In genomic region chr15:74428970-74429783, GRCh38 we compare ENCODE assay signal across 11 cellular contexts. TPM values are rescaled to one million over a fixed set of nuclear protein-coding genes. Genes with fewer than 3 reads are reported as not detected.
DNase-seq lines count a peak whose midpoint lies in the region; ATAC-seq, FAIRE-seq and TF ChIP-seq lines count a peak whose summit lies in the region.
"Had no signal": no experiment of that assay in that cellular context is flagged by ENCODE, and none has a peak within 500 bp of the region (broad histone marks: within the 10 kb centered on the region; RNA-seq: fewer than 3 reads in every experiment).

No MANE protein-coding gene starts in this region.

- peak overlapping the region; percentile 94 for H3K4me3 Mint-ChIP-seq in activated T-cell treated with anti-CD3 and anti-CD28 coated beads, Interleukin-2, amount 50 U/mL, for 4 hours
- H3K4me3 Mint-ChIP-seq in astrocyte (ENCODE audit: unreplicated experiment) = no peak overlapping the region
- peak overlapping the region; percentile 85 for H3K4me3 Mint-ChIP-seq in stimulated activated effector memory CD8-positive, alpha-beta T cell treated with anti-CD3 and anti-CD28 coated beads, Interleukin-12 subunit alpha, Interleukin-12 subunit beta, amount 100 ng/mL, for 72 hours

- no peaks in the 10 kb centered on the region for H3K27me3 ChIP-seq in astrocyte (ENCODE audit: insufficient read depth, low read length)

- H3K27ac Mint-ChIP-seq in astrocyte (ENCODE audit: unreplicated experiment) = no peak overlapping the region
- H3K27ac Mint-ChIP-seq in stimulated activated effector memory CD8-positive, alpha-beta T cell treated with anti-CD3 and anti-CD28 coated beads, Interleukin-12 subunit alpha, Interleukin-12 subunit beta, amount 100 ng/mL, for 72 hours = peak overlapping the region; percentile 60

- no peak for ATAC-seq in activated T-cell treated with anti-CD3 and anti-CD28 coated beads, Interleukin-2, amount 50 U/mL, for 4 hours
- ATAC-seq in stimulated activated effector memory CD8-positive, alpha-beta T cell treated with anti-CD3 and anti-CD28 coated beads, Interleukin-12 subunit alpha, Interleukin-12 subunit beta, amount 100 ng/mL, for 72 hours = no peak
- no peak for ATAC-seq in HG03342 (IDR thresholded peaks at IDR 0.05; ENCODE audit: unreplicated experiment)

- peaks cover 51% of the 10 kb centered on the region for H3K4me1 Mint-ChIP-seq in activated T-cell treated with anti-CD3 and anti-CD28 coated beads, Interleukin-2, amount 50 U/mL, for 4 hours (ENCODE audit: low read depth)
- H3K4me1 Mint-ChIP-seq in astrocyte (ENCODE audit: low read depth, unreplicated experiment) = peaks cover 31% of the 10 kb centered on the region
- peaks cover 87% of the 10 kb centered on the region for H3K4me1 Mint-ChIP-seq in stimulated activated effector memory CD8-positive, alpha-beta T cell treated with anti-CD3 and anti-CD28 coated beads, Interleukin-12 subunit alpha, Interleukin-12 subunit beta, amount 100 ng/mL, for 72 hours

- H3K4me2 ChIP-seq in astrocyte (ENCODE audit: low read length) = peak overlapping the region; percentile 96

- no peak for DNase-seq in activated T-cell treated with anti-CD3 and anti-CD28 coated beads, Interleukin-2, amount 50 U/mL, for 4 hours
- DNase-seq in activated T-cell treated with anti-CD3 and anti-CD28 coated beads for 4 hours = no peak
- peak; percentile 40 to 50 for DNase-seq in NOMO-1 (lab: John Stamatoyannopoulos, UW; ENCODE audit: unreplicated experiment in 2 of 2)
- no peak for DNase-seq in astrocyte (ENCODE audit: low read depth)
- no peak for DNase-seq in stimulated activated effector memory CD8-positive, alpha-beta T cell treated with anti-CD3 and anti-CD28 coated beads, Interleukin-12 subunit alpha, Interleukin-12 subunit beta, amount 100 ng/mL, for 72 hours (ENCODE audit: low spot score in 2 of 2)
- DNase-seq in HUDEP-2 (lab: John Stamatoyannopoulos, UW; ENCODE audit: unreplicated experiment in 76 of 76) = no peak
- no peak for DNase-seq in T-helper 9 cell
- DNase-seq: activated CD4-positive, alpha-beta T cell treated with anti-CD3 and anti-CD28 coated beads, Interleukin-2, amount 50 U/mL, for 4 hours; MM.1S; stimulated activated CD4-positive, alpha-beta T cell treated with anti-CD3 and anti-CD28 coated beads, Interleukin-4, amount 100 ng/mL, for 4 hours had no signal

- peaks cover 99% of the 10 kb centered on the region for H3K79me2 ChIP-seq in astrocyte (ENCODE audit: insufficient read depth, low read length)

- H3K4me3 ChIP-seq in astrocyte (ENCODE audit: insufficient read depth, low read depth, low read length) = peak overlapping the region; percentile 97

- H3K27me3 Mint-ChIP-seq in activated T-cell treated with anti-CD3 and anti-CD28 coated beads, Interleukin-2, amount 50 U/mL, for 4 hours (ENCODE audit: low read depth) = no peaks in the 10 kb centered on the region
- H3K27me3 Mint-ChIP-seq in astrocyte (ENCODE audit: low read depth, unreplicated experiment) = peaks cover 3% of the 10 kb centered on the region

- peak overlapping the region; percentile 13 for H3K27ac ChIP-seq in astrocyte (ENCODE audit: low read depth, low read length)

- no peaks in the 10 kb centered on the region for H3K9me3 Mint-ChIP-seq in activated T-cell treated with anti-CD3 and anti-CD28 coated beads, Interleukin-2, amount 50 U/mL, for 4 hours
- no peaks in the 10 kb centered on the region for H3K9me3 Mint-ChIP-seq in astrocyte (ENCODE audit: unreplicated experiment)
- no peaks in the 10 kb centered on the region for H3K9me3 Mint-ChIP-seq in stimulated activated effector memory CD8-positive, alpha-beta T cell treated with anti-CD3 and anti-CD28 coated beads, Interleukin-12 subunit alpha, Interleukin-12 subunit beta, amount 100 ng/mL, for 72 hours

- H3K4me1 ChIP-seq in astrocyte (ENCODE audit: insufficient read depth, low read length) = peaks cover 65% of the 10 kb centered on the region

- TF ChIP-seq CTCF in astrocyte (IDR thresholded peaks at IDR 0.05; ENCODE audit: insufficient read depth, low read depth, low read length) = no peak

- H4K20me1 ChIP-seq in astrocyte (ENCODE audit: insufficient read depth, low read length) = peaks cover 87% of the 10 kb centered on the region

- H2AFZ ChIP-seq in astrocyte (ENCODE audit: low read depth, low read length) = no peak overlapping the region

- no peaks in the 10 kb centered on the region for H3K9me3 ChIP-seq in astrocyte (ENCODE audit: insufficient read depth, low read depth, low read length)

- FAIRE-seq in astrocyte (lab: Jason Lieb, UNC) = no peak

- peak overlapping the region; percentile 87 for H3K9ac ChIP-seq in astrocyte (ENCODE audit: low read length)

- peaks cover 5% of the 10 kb centered on the region for H3K36me3 ChIP-seq in astrocyte (ENCODE audit: insufficient read depth, low read length)

- H3K36me3 Mint-ChIP-seq in activated T-cell treated with anti-CD3 and anti-CD28 coated beads, Interleukin-2, amount 50 U/mL, for 4 hours (ENCODE audit: insufficient read depth) = peaks cover 54% of the 10 kb centered on the region
- H3K36me3 Mint-ChIP-seq in astrocyte (ENCODE audit: low read depth, unreplicated experiment) = peaks cover 5% of the 10 kb centered on the region
- peaks cover 90% of the 10 kb centered on the region for H3K36me3 Mint-ChIP-seq in stimulated activated effector memory CD8-positive, alpha-beta T cell treated with anti-CD3 and anti-CD28 coated beads, Interleukin-12 subunit alpha, Interleukin-12 subunit beta, amount 100 ng/mL, for 72 hours

RNA-seq across cellular contexts. Expression of gene SEMA7A, which starts 4.6 kb away (rescaled TPM):
- total RNA-seq in activated T-cell treated with anti-CD3 and anti-CD28 coated beads, Interleukin-2, amount 50 U/mL, for 4 hours = 100 to 1,000 TPM; 187 to 215 (median 195) TPM
- total RNA-seq in astrocyte = 26.7 and 36.3 TPM in 2 replicates

RNA-seq across cellular contexts. Expression of gene UBL7, which starts 31.8 kb away (rescaled TPM):
- 10 to 100 TPM; 53.4 to 60.1 (median 59.2) TPM for total RNA-seq in activated T-cell treated with anti-CD3 and anti-CD28 coated beads, Interleukin-2, amount 50 U/mL, for 4 hours
- total RNA-seq in astrocyte = 40.9 and 46.1 TPM in 2 replicates

Comparison
In these comparisons a context has a peak if more than half of its experiments do, and no peak if none do; other contexts are left out.
1. DNase-seq: peak in NOMO-1 (2 of 2); none in activated T-cell treated with anti-CD3 and anti-CD28 coated beads, Interleukin-2, amount 50 U/mL, for 4 hours (single experiment), activated T-cell treated with anti-CD3 and anti-CD28 coated beads for 4 hours (single experiment), astrocyte (single experiment), stimulated activated effector memory CD8-positive, alpha-beta T cell treated with anti-CD3 and anti-CD28 coated beads, Interleukin-12 subunit alpha, Interleukin-12 subunit beta, amount 100 ng/mL, for 72 hours (0 of 2), HUDEP-2 (0 of 76) and T-helper 9 cell (single experiment).